8 cellular contexts compared by ENCODE assay signal in the genomic region with DNA sequence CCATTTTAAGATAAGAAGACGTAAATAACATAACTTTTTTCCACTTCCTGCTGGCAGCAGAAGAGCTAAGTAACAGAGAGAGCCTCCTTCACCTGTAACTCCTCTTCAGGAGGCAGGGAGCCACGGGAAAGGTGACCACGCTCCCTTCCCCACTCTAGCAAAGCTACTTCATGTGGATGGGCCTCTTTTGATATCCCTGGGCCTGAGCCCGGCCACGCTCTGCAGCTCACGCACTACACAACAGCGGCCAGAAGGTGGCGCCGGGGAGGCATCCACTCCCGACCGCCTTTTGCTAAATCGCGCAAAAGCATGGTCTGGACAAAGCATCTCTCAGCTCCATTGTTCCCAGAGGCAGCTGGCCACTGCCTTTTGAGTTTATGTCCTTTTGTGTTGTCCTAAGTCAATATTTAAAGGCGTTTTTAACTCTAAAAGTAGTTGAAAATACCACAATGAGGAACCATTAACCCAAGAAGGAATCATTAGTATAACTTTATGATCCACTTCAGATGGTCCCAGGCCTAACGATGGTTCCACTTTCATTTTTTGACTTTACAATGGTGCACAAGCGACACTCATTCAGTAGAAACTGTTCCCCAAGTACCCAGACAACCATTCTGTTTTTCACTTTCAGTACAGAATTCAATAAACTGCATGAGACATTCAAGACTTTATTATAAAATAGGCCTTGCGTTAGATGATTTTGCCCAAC. TPM values are rescaled to one million over a fixed set of nuclear protein-coding genes. Genes with fewer than 3 reads are reported as not detected.
DNase-seq lines count a peak whose midpoint lies in the region; ATAC-seq lines count a peak whose summit lies in the region.

No MANE protein-coding gene starts in this region.

- no peak overlapping the region for H3K4me3 ChIP-seq in NT2/D1 (ENCODE audit: insufficient read length, low read depth)

- ATAC-seq in GM21526 (IDR thresholded peaks at IDR 0.05; ENCODE audit: low FRiP score, unreplicated experiment) = peak; percentile 94

- DNase-seq in DMS153 (lab: John Stamatoyannopoulos, UW) (peak; percentile 94), HT1080 (ENCODE audit: low read depth) (peak; percentile 82), NT2/D1 (ENCODE audit: low read depth, low spot score) (peak; percentile 58), epidermal melanocyte (ENCODE audit: insufficient read length, low spot score) (peak; percentile 78), myocyte (ENCODE audit: low read depth) (peak; percentile 75)
- peak; percentile 21 for DNase-seq in activated CD8-positive, alpha-beta memory T cell treated with anti-CD3 and anti-CD28 coated beads, Interleukin-2, amount 50 U/mL, for 1 hour (ENCODE audit: extremely low read depth)
- DNase-seq in stimulated activated CD8-positive, alpha-beta memory T cell treated with anti-CD3 and anti-CD28 coated beads, Interleukin-7, amount 100 ng/mL, for 24 hours (ENCODE audit: low read depth) = peak; percentile 64

- H3K9me3 ChIP-seq in NT2/D1 (ENCODE audit: insufficient read depth, low read length) = no peaks in the 10 kb centered on the region

- peaks cover 13% of the 10 kb centered on the region for H3K36me3 ChIP-seq in NT2/D1 (ENCODE audit: insufficient read depth, insufficient read length, low read length)

- no peaks in the 10 kb centered on the region for H3K4me1 ChIP-seq in NT2/D1 (ENCODE audit: insufficient read depth, insufficient read length)

- H3K27me3 ChIP-seq in NT2/D1 (ENCODE audit: insufficient read depth, insufficient read length) = no peaks in the 10 kb centered on the region

- H3K9ac ChIP-seq in NT2/D1 (ENCODE audit: insufficient read length, low read depth) = no peak overlapping the region

RNA-seq across cellular contexts. Expression of gene CMBL, which starts 23.6 kb away (rescaled TPM):
- total RNA-seq in HT1080 (2014; rRNA removed; shearing (Covaris generic)) = 18.6 and 19.9 TPM in 2 replicates
- 96.0 and 101 TPM in 2 replicates for polyA plus RNA-seq in HT1080 (2015; cell fraction: cytosol; rRNA removed)
- 58.4 and 64.7 TPM in 2 replicates for polyA plus RNA-seq in HT1080 (2015; cell fraction: nucleus; rRNA removed)
- 2.0 TPM in 2 replicates for total RNA-seq in myocyte
- polyA plus RNA-seq in myocyte (2012) = 12.7 TPM

RNA-seq across cellular contexts. Expression of gene CCT5, which starts 34.0 kb away (rescaled TPM):
- 1,655 and 1,707 TPM in 2 replicates for total RNA-seq in HT1080 (2014; rRNA removed; shearing (Covaris generic))
- 977 and 997 TPM in 2 replicates for polyA plus RNA-seq in HT1080 (2015; cell fraction: cytosol; rRNA removed)
- polyA plus RNA-seq in HT1080 (2015; cell fraction: nucleus; rRNA removed) = 1,249 and 1,506 TPM in 2 replicates
- total RNA-seq in myocyte = 340 and 378 TPM in 2 replicates
- polyA plus RNA-seq in myocyte (2012) = 222 TPM

RNA-seq across cellular contexts. Expression of gene ATPSCKMT, which starts 34.4 kb away (rescaled TPM):
- 22.7 and 29.1 TPM in 2 replicates for total RNA-seq in HT1080 (2014; rRNA removed; shearing (Covaris generic))
- polyA plus RNA-seq in HT1080 (2015; cell fraction: cytosol; rRNA removed) = 28.6 and 32.1 TPM in 2 replicates
- 36.1 and 36.6 TPM in 2 replicates for polyA plus RNA-seq in HT1080 (2015; cell fraction: nucleus; rRNA removed)
- total RNA-seq in myocyte = 31.4 and 32.8 TPM in 2 replicates
- polyA plus RNA-seq in myocyte (2012) = 17.3 TPM

Comparison
In these comparisons a context has a peak if more than half of its experiments do, and no peak if none do; other contexts are left out.
1. DNase-seq: peak in every context shown above with its lines; median percentile 94 in DMS153; 82 in HT1080; 78 in epidermal melanocyte; 75 in myocyte; 64 in stimulated activated CD8-positive, alpha-beta memory T cell treated with anti-CD3 and anti-CD28 coated beads, Interleukin-7, amount 100 ng/mL, for 24 hours; 58 in NT2/D1; 21 in activated CD8-positive, alpha-beta memory T cell treated with anti-CD3 and anti-CD28 coated beads, Interleukin-2, amount 50 U/mL, for 1 hour.